Comparison of ENCODE assay signal across 9 cellular contexts in the genomic region with DNA sequence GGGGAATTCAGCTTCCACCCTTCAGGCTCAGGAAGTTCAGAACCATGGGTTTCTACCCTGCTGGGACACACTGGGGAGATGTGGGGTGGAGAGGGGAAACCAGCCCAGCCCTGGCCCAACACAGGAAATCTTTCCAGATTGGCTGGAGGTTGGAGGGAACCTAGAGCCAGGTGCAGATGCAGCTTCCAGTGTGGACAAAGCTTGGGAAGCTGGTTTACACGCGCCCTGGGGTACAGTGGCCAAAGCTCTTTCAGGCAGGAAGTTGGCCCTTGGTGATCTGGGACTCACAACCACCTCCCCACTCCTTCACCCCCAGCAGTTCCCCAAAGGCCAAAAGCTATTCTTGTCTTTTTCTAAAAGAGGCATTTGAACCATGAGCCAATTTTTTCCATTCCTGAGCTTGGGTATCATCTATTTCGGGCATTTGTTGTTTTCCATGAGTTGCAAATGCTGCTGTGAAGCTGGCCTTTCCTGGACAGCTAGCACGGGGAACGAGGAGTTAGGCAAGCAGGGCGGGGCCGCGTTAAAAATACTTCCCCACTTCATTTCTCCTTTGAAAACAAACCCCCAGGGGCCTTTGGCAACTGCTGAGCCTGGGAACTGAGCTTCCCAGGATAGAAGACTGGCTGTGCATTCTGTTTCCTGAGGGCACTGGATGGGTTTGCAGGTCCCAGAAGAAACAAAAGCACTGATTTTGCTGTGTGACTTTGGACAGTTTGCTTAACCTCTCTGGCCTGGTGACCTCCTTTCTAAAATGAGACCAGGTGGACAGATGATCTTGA. TPM values are rescaled to one million over a fixed set of nuclear protein-coding genes. Genes with fewer than 3 reads are reported as not detected.
DNase-seq lines count a peak whose midpoint lies in the region; ATAC-seq and TF ChIP-seq lines count a peak whose summit lies in the region.
"Had no signal": no experiment of that assay in that cellular context is flagged by ENCODE, and none has a peak within 500 bp of the region (broad histone marks: within the 10 kb centered on the region; RNA-seq: fewer than 3 reads in every experiment).

No MANE protein-coding gene starts in this region.

- H3K9me3 ChIP-seq in lower lobe of right lung, result no peaks in the 10 kb centered on the region

- peak overlapping the region; percentile 6 to 20 for H3K4me3 Mint-ChIP-seq in activated T-cell treated with anti-CD3 and anti-CD28 coated beads, Interleukin-2, amount 50 U/mL, for 72 hours
- no peak overlapping the region for H3K4me3 Mint-ChIP-seq in activated T-cell treated with anti-CD3 and anti-CD28 coated beads, Interleukin-2, amount 50 U/mL, for 4 hours

- no peaks in the 10 kb centered on the region for H3K27me3 ChIP-seq in lower lobe of right lung (ENCODE audit: low read depth)

- peaks cover 75% of the 10 kb centered on the region for H3K4me1 ChIP-seq in lower lobe of right lung

- intact Hi-C loops in lower lobe of right lung (cut with DNase I), result no loop called here

- peaks cover 8% of the 10 kb centered on the region in 2 donors for H3K36me3 Mint-ChIP-seq in activated T-cell treated with anti-CD3 and anti-CD28 coated beads, Interleukin-2, amount 50 U/mL, for 72 hours (ENCODE audit: insufficient read depth in 2 of 2)
- peaks cover 1% of the 10 kb centered on the region for H3K36me3 Mint-ChIP-seq in activated T-cell treated with anti-CD3 and anti-CD28 coated beads, Interleukin-2, amount 50 U/mL, for 4 hours (ENCODE audit: insufficient read depth)

- H3K9me3 Mint-ChIP-seq in activated T-cell treated with anti-CD3 and anti-CD28 coated beads, Interleukin-2, amount 50 U/mL, for 72 hours, result no peaks in the 10 kb centered on the region
- H3K9me3 Mint-ChIP-seq in activated T-cell treated with anti-CD3 and anti-CD28 coated beads, Interleukin-2, amount 50 U/mL, for 4 hours, result no peaks in the 10 kb centered on the region

- no peak for DNase-seq in activated T-cell treated with anti-CD3 and anti-CD28 coated beads, Interleukin-2, amount 50 U/mL, for 72 hours
- no peak for DNase-seq in activated T-cell treated with anti-CD3 and anti-CD28 coated beads, Interleukin-2, amount 50 U/mL, for 4 hours
- peak; percentile 45 to 76 for DNase-seq in T47D (ENCODE audit: low read depth in 1 of 2, low spot score in 1 of 2)
- peak; percentile 83 for DNase-seq in lower lobe of right lung
- peak; percentile 86 for DNase-seq in ureter (ENCODE audit: low spot score)
- DNase-seq in activated CD4-positive, alpha-beta T cell treated with anti-CD3 and anti-CD28 coated beads for 1 hour, result no peak

- no peak for ATAC-seq in activated T-cell treated with anti-CD3 and anti-CD28 coated beads, Interleukin-2, amount 50 U/mL, for 72 hours (replicated peaks in 1 of 2)
- no peak for ATAC-seq in activated T-cell treated with anti-CD3 and anti-CD28 coated beads, Interleukin-2, amount 50 U/mL, for 4 hours
- peak in 1 of 2 donors; percentile 4 for ATAC-seq in lower lobe of right lung
- ATAC-seq in HG03378 (IDR thresholded peaks at IDR 0.05; ENCODE audit: unreplicated experiment), result no peak
- ATAC-seq in GM21367 (IDR thresholded peaks at IDR 0.05; ENCODE audit: unreplicated experiment), result no peak

- no peak for TF ChIP-seq CTCF in lower lobe of right lung (IDR thresholded peaks at IDR 0.05)

- in situ Hi-C loops in T47D (cut with HindIII; ENCODE audit: low pct_unique_long_range_greater_than_20kb, low sequenced_read_pairs), result no loop called here

- peak overlapping the region; percentile 87 for H3K27ac ChIP-seq in lower lobe of right lung

- peak overlapping the region; percentile 42 for H3K27ac Mint-ChIP-seq in activated T-cell treated with anti-CD3 and anti-CD28 coated beads, Interleukin-2, amount 50 U/mL, for 72 hours

- no peaks in the 10 kb centered on the region for H3K27me3 Mint-ChIP-seq in activated T-cell treated with anti-CD3 and anti-CD28 coated beads, Interleukin-2, amount 50 U/mL, for 72 hours (ENCODE audit: low read depth)
- no peaks in the 10 kb centered on the region for H3K27me3 Mint-ChIP-seq in activated T-cell treated with anti-CD3 and anti-CD28 coated beads, Interleukin-2, amount 50 U/mL, for 4 hours (ENCODE audit: low read depth)

- H3K4me1 Mint-ChIP-seq in activated T-cell treated with anti-CD3 and anti-CD28 coated beads, Interleukin-2, amount 50 U/mL, for 72 hours (ENCODE audit: low read depth), result peaks cover 78% of the 10 kb centered on the region
- H3K4me1 Mint-ChIP-seq in activated T-cell treated with anti-CD3 and anti-CD28 coated beads, Interleukin-2, amount 50 U/mL, for 4 hours (ENCODE audit: low read depth), result peaks cover 64% of the 10 kb centered on the region

- no peak overlapping the region for H3K4me3 ChIP-seq in lower lobe of right lung

- H3K36me3 ChIP-seq in lower lobe of right lung, result no peaks in the 10 kb centered on the region

RNA-seq across cellular contexts. Expression of gene ARID5A, which starts 3.1 kb away (rescaled TPM):
- 100 to 1,000 TPM; 424 to 433 TPM for total RNA-seq in activated T-cell treated with anti-CD3 and anti-CD28 coated beads, Interleukin-2, amount 50 U/mL, for 72 hours
- 100 to 1,000 TPM; 131 to 169 (median 132) TPM for total RNA-seq in activated T-cell treated with anti-CD3 and anti-CD28 coated beads, Interleukin-2, amount 50 U/mL, for 4 hours
- total RNA-seq in lower lobe of right lung (27.7 TPM), ureter (36.6 TPM)

RNA-seq across cellular contexts. Expression of gene NEURL3, which starts 28.3 kb away (rescaled TPM):
- 1 to 10 TPM; 4.4 to 5.3 TPM for total RNA-seq in activated T-cell treated with anti-CD3 and anti-CD28 coated beads, Interleukin-2, amount 50 U/mL, for 72 hours
- under 1 TPM in 2 of 3 donors, not detected in 1; 0.26 to 0.38 TPM for total RNA-seq in activated T-cell treated with anti-CD3 and anti-CD28 coated beads, Interleukin-2, amount 50 U/mL, for 4 hours
- total RNA-seq in lower lobe of right lung, result 0.27 TPM
- total RNA-seq in ureter, result 0.70 TPM
- total RNA-seq: frontal cortex had no signal

Comparison
In these comparisons a context has a peak if more than half of its experiments do, and no peak if none do; other contexts are left out.
1. DNase-seq: peak in T47D (2 of 2), lower lobe of right lung (single experiment) and ureter (single experiment); none in activated T-cell treated with anti-CD3 and anti-CD28 coated beads, Interleukin-2, amount 50 U/mL, for 72 hours (0 of 2), activated T-cell treated with anti-CD3 and anti-CD28 coated beads, Interleukin-2, amount 50 U/mL, for 4 hours (single experiment) and activated CD4-positive, alpha-beta T cell treated with anti-CD3 and anti-CD28 coated beads for 1 hour (single experiment).